ENCODE assay signal across 1 cellular context in the genomic region with DNA sequence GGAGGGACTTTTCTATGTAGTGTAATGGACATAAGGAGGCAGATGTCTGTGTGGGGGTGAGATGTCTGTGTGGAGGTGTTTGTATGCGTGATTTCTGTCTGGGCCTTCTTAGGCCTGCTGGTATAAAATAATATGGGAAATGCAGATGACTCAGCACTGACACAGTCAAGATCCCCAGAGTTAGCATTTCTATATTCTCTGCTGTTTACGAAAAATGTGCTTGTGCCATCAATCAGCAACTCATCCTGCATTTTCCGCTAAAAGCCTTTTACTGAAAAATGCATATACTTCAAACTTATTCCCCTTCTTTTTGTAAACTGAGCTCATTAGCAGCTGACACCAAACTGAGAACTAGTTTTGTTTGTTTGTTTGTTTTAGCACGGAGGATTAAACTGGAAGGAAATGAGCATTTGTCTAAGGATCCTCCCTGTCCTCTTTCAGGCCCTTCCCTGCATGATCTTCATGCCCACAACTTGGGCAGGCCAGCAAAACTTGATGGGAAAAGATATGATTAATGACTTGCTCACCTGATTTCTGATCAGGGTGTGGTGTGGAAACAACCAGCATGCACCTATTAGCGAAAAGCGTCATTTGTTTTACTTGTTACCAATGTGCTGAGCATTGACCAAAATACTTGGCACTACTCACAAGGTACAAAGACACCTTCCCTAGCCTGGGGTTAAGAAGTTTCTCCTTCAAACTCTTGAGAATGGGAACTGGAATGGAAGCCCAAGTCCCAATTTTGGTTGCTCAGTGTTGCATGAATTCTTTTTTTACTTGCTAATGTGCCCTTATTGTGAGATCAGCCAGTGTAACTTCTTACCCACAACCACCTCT.
A peak's percentile ranks its signal among the peaks of the same experiment; 100 is the strongest.
TF ChIP-seq lines count a peak whose summit lies in the region.

No MANE protein-coding gene starts in this region.

TF ChIP-seq in IMR-90, 13 proteins besides CTCF, POLR2A, EP300 and RAD21:
- TF ChIP-seq SMC3 (IDR thresholded peaks at IDR 0.05; ENCODE audit: low read depth, low read length) (no peak; the same call in 1 of the 2 replicates), RCOR1 (IDR thresholded peaks at IDR 0.05; ENCODE audit: insufficient replicate concordance, low read length) (no peak), BHLHE40 (IDR thresholded peaks at IDR 0.05; ENCODE audit: low read depth, low read length) (no peak; the same call in 1 of the 2 replicates), MXI1 (IDR thresholded peaks at IDR 0.05; ENCODE audit: borderline replicate concordance, low read depth, low read length) (no peak), RFX5 (IDR thresholded peaks at IDR 0.05; ENCODE audit: low read depth, low read length) (no peak), CEBPB (IDR thresholded peaks at IDR 0.05; ENCODE audit: low read depth, low read length) (no peak), CHD1 (IDR thresholded peaks at IDR 0.05; ENCODE audit: low read depth, low read length) (no peak), NFE2L2 (IDR thresholded peaks at IDR 0.05; ENCODE audit: low read depth, low read length) (peak; percentile 80; the same call in 1 of the 2 replicates), FOS (IDR thresholded peaks at IDR 0.05; ENCODE audit: low read depth, low read length) (peak; percentile 80), MAZ (IDR thresholded peaks at IDR 0.05; ENCODE audit: borderline replicate concordance, low read depth, low read length) (peak; percentile 45; the same call in 1 of the 2 replicates), MAFK (IDR thresholded peaks at IDR 0.05; ENCODE audit: low read depth, low read length) (peak; percentile 89)
- TF ChIP-seq, protein P1, sequence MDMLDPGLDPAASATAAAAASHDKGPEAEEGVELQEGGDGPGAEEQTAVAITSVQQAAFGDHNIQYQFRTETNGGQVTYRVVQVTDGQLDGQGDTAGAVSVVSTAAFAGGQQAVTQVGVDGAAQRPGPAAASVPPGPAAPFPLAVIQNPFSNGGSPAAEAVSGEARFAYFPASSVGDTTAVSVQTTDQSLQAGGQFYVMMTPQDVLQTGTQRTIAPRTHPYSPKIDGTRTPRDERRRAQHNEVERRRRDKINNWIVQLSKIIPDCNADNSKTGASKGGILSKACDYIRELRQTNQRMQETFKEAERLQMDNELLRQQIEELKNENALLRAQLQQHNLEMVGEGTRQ (IDR thresholded peaks at IDR 0.05; ENCODE audit: low read depth, low read length): no peak
- TF ChIP-seq, protein P2, sequence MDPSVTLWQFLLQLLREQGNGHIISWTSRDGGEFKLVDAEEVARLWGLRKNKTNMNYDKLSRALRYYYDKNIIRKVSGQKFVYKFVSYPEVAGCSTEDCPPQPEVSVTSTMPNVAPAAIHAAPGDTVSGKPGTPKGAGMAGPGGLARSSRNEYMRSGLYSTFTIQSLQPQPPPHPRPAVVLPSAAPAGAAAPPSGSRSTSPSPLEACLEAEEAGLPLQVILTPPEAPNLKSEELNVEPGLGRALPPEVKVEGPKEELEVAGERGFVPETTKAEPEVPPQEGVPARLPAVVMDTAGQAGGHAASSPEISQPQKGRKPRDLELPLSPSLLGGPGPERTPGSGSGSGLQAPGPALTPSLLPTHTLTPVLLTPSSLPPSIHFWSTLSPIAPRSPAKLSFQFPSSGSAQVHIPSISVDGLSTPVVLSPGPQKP (IDR thresholded peaks at IDR 0.05; ENCODE audit: borderline replicate concordance, low read depth, low read length): no peak
TF ChIP-seq in IMR-90: peak in this region for 4.
